In the genomic region with DNA sequence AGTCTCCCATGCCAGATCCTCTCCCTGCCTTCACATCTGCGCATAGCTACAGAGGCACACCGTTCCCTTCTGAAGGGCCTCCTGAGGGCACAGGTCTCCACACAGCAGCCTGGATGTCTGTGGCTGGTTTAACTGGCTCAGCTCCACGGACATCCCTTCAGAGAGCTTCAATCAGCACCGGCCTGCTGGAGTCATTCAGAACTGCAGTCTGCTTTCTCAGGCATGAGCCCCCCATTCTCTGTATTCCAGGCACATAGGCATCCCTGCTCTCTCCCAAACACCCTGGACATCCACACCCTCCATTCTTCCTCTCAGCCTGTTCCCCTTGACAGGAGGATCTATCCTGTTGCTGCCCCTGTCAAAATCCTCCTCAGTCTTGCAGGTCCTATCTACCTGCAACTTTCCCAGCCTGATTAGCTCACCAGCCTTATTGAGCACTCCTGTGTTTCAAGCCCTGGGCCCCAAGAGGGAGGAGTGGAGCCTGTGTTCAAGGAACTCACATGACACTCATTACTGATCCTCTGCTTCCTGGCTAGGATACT, we compare ENCODE assay signal across 13 cellular contexts. TPM values are rescaled to one million over a fixed set of nuclear protein-coding genes. Genes with fewer than 3 reads are reported as not detected.
DNase-seq lines count a peak whose midpoint lies in the region; ATAC-seq and TF ChIP-seq lines count a peak whose summit lies in the region.
"Had no signal": no experiment of that assay in that cellular context is flagged by ENCODE, and none has a peak within 500 bp of the region (broad histone marks: within the 10 kb centered on the region; RNA-seq: fewer than 3 reads in every experiment).

No MANE protein-coding gene starts in this region.

- H4K8ac ChIP-seq in mesendoderm (ENCODE audit: low read depth, low read length): no peak overlapping the region

- H3K18ac ChIP-seq in mesendoderm (ENCODE audit: low read length): no peak overlapping the region

- H3K27me3 ChIP-seq in A673 (replicated peaks; ENCODE audit: insufficient read depth, low read depth, low read length, poor library complexity) (no peaks in the 10 kb centered on the region), mesendoderm (ENCODE audit: insufficient read depth, low read length, poor library complexity) (no peaks in the 10 kb centered on the region)
- H3K27me3 ChIP-seq: thyroid gland had no signal

- H2BK5ac ChIP-seq in mesendoderm (ENCODE audit: low read length): no peak overlapping the region

- H3K27ac ChIP-seq in A673 (ENCODE audit: low read depth, low read length, poor library complexity, severe bottlenecking) (no peak overlapping the region), HEK293 (ENCODE audit: extremely low read depth, low read depth, low read length) (no peak overlapping the region), mesendoderm (ENCODE audit: low read depth, low read length) (no peak overlapping the region)
- H3K27ac ChIP-seq: prostate gland, thyroid gland had no signal

- no peak overlapping the region for H4K5ac ChIP-seq in mesendoderm (ENCODE audit: low read length)

- CTCF ChIA-PET in A673 (lab: Charles Lee): interaction anchor here (0.5 to 1.8 kb wide), 4 partner anchors 8 to 42 kb away, joined by 3 to 13 read pairs (median 6); no protein-coding TSS in a partner anchor
- CTCF ChIA-PET in HEK293 (lab: Yijun Ruan, JAX): interaction anchor here (0.7 to 5.5 kb wide), 24 partner anchors 8 to 475 kb away, joined by 3 to 93 read pairs (median 7); a partner anchor contains a TSS

- H3K9ac ChIP-seq in mesendoderm (ENCODE audit: low read length): no peak overlapping the region

- no peak overlapping the region for H3K4ac ChIP-seq in mesendoderm (ENCODE audit: low read depth, low read length)

- WGBS in mesendoderm (ENCODE audit: extremely low coverage, insufficient coverage, low lambda C conversion rate): no CpG with 5 or more reads among the region's 4 CpGs

- H3K4me1 ChIP-seq in A673 (ENCODE audit: insufficient read depth, low read length, poor library complexity, severe bottlenecking) (no peaks in the 10 kb centered on the region), HEK293 (ENCODE audit: control insufficient read depth, insufficient read depth, low read length) (no peaks in the 10 kb centered on the region), mesendoderm (ENCODE audit: control insufficient read depth, low read depth, low read length) (peaks cover 11% of the 10 kb centered on the region)
- H3K4me1 ChIP-seq: prostate gland had no signal

- H3K36me3 ChIP-seq in A673 (ENCODE audit: insufficient read depth, low read length, poor library complexity, severe bottlenecking): no peaks in the 10 kb centered on the region
- no peaks in the 10 kb centered on the region for H3K36me3 ChIP-seq in HEK293 (ENCODE audit: control insufficient read depth in 2 of 2, insufficient read depth in 1 of 2, low read length in 2 of 2)
- H3K36me3 ChIP-seq in mesendoderm (ENCODE audit: control insufficient read depth, insufficient read depth, low read length): no peaks in the 10 kb centered on the region
- H3K36me3 ChIP-seq: prostate gland, thyroid gland had no signal

- peaks cover 0 to 4% (median 0%) of the 10 kb centered on the region in 5 experiments for H3K9me3 Mint-ChIP-seq in brain
- H3K9me3 Mint-ChIP-seq: activated naive CD8-positive, alpha-beta T cell treated with anti-CD3 and anti-CD28 coated beads, Interleukin-2, amount 10 ng/mL, durations not matched to agents 7 days and 5 days had no signal

- H3K27ac Mint-ChIP-seq in brain: peak overlapping the region; percentile 45 to 94 (median 82)
- H3K27ac Mint-ChIP-seq: activated naive CD8-positive, alpha-beta T cell treated with anti-CD3 and anti-CD28 coated beads, Interleukin-2, amount 10 ng/mL, durations not matched to agents 7 days and 5 days had no signal

- no TSS peak for BruUV-seq in A673 (replicated peaks; lab: Mats Ljungman, UMichigan)

- no peaks in the 10 kb centered on the region for H3K36me3 Mint-ChIP-seq in brain
- H3K36me3 Mint-ChIP-seq: activated naive CD8-positive, alpha-beta T cell treated with anti-CD3 and anti-CD28 coated beads, Interleukin-2, amount 10 ng/mL, durations not matched to agents 7 days and 5 days; T-cell had no signal

- H3K4me1 Mint-ChIP-seq in brain: peaks cover 28% of the 10 kb centered on the region

- no peak overlapping the region for H2AK5ac ChIP-seq in mesendoderm (ENCODE audit: low read length)

- no peak overlapping the region for H2BK120ac ChIP-seq in mesendoderm (ENCODE audit: low read depth, low read length)

- H3K4me3 Mint-ChIP-seq in brain: peak overlapping the region in 3 of 5 experiments; percentile 17 to 53 (median 22)
- H3K4me3 Mint-ChIP-seq: activated naive CD8-positive, alpha-beta T cell treated with anti-CD3 and anti-CD28 coated beads, Interleukin-2, amount 10 ng/mL, durations not matched to agents 7 days and 5 days had no signal

- H2BK15ac ChIP-seq in mesendoderm (replicated peaks; ENCODE audit: low read depth): no peak overlapping the region

- POLR2A ChIA-PET in A673 (lab: Charles Lee; ENCODE audit: low non-redundant PET) (no interaction called here), HEK293 (lab: Yijun Ruan, JAX) (no interaction called here)

- no peaks in the 10 kb centered on the region for H3K9me3 ChIP-seq in A673 (ENCODE audit: low read depth, low read length, poor library complexity, severe bottlenecking)
- no peaks in the 10 kb centered on the region for H3K9me3 ChIP-seq in HEK293 (ENCODE audit: control insufficient read depth, insufficient read depth, low read depth, low read length)
- H3K9me3 ChIP-seq: prostate gland, thyroid gland had no signal

- H3K23ac ChIP-seq in mesendoderm (ENCODE audit: low read length): no peak overlapping the region

- no peak overlapping the region for H3K4me2 ChIP-seq in mesendoderm (ENCODE audit: low read length)

- H3K56ac ChIP-seq in mesendoderm (ENCODE audit: low read length): no peak overlapping the region

- H3K79me2 ChIP-seq in mesendoderm (ENCODE audit: control insufficient read depth, insufficient read depth, low read length): no peaks in the 10 kb centered on the region

- no peaks in the 10 kb centered on the region for H3K79me1 ChIP-seq in mesendoderm (ENCODE audit: low read length)

- intact Hi-C loops in A673 (cut with micrococcal nuclease; ENCODE audit: unreplicated experiment): loop anchor here (5.0 kb wide), 1 partner anchor 294 kb away; no protein-coding TSS in a partner anchor

- TF ChIP-seq CTCF in A673 (conservative IDR thresholded peaks at IDR 0.05; ENCODE audit: low read depth, low read length): no peak
- TF ChIP-seq CTCF in HEK293 (tag by site-specific recombination; IDR thresholded peaks at IDR 0.05): peak; percentile 30; the same call in 1 of the 2 replicates
- no peak for TF ChIP-seq CTCF in brain (conservative IDR thresholded peaks at IDR 0.05)

- H3K4me3 ChIP-seq in A673 (ENCODE audit: low read depth, low read length, poor library complexity, severe bottlenecking): no peak overlapping the region
- no peak overlapping the region for H3K4me3 ChIP-seq in HEK293 (ENCODE audit: low read depth, low read length)
- H3K4me3 ChIP-seq in mesendoderm (ENCODE audit: low read length): no peak overlapping the region
- H3K4me3 ChIP-seq: prostate gland, thyroid gland had no signal

- ATAC-seq in HG02571 (IDR thresholded peaks at IDR 0.05; ENCODE audit: unreplicated experiment) (no peak), GM19023 (IDR thresholded peaks at IDR 0.05; ENCODE audit: unreplicated experiment) (no peak)
- ATAC-seq: T-cell had no signal

- DNase-seq in A673 (ENCODE audit: low spot score) (peak; percentile 7), mesendoderm (peak; percentile 68), NCI-H2029 (lab: John Stamatoyannopoulos, UW) (no peak), T-helper 9 cell (no peak)
- DNase-seq: activated naive CD8-positive, alpha-beta T cell treated with anti-CD3 and anti-CD28 coated beads, Interleukin-2, amount 10 ng/mL, durations not matched to agents 7 days and 5 days; NCI-H1092; T-cell; thyroid gland had no signal

- H3K27me3 Mint-ChIP-seq in brain: peaks cover 5% of the 10 kb centered on the region
- H3K27me3 Mint-ChIP-seq: T-cell had no signal

TF ChIP-seq in HEK293, 187 proteins besides CTCF, POLR2A, EP300 and RAD21:
- TF ChIP-seq ZNF664 (tag by site-specific recombination; IDR thresholded peaks at IDR 0.05) (no peak), ZBTB17 (tag by site-specific recombination; IDR thresholded peaks at IDR 0.05) (peak; percentile 67)
TF ChIP-seq in HEK293: peak in this region for 1.

RNA-seq across cellular contexts. Expression of a gene that starts 2.9 kb away (rescaled TPM):
- 0.83 and 1.2 TPM in 2 replicates for total RNA-seq in A673 (2021)
- 0.25 TPM for polyA plus RNA-seq in brain (ENCODE audit: insufficient read depth, low read depth, low replicate concordance)
- polyA plus RNA-seq in mesendoderm (2013, experiment 1 of 2): 0.90 TPM
- 0.87 TPM for polyA plus RNA-seq in mesendoderm (2013, experiment 2 of 2)
- total RNA-seq: thyroid gland had no signal

RNA-seq across cellular contexts. Expression of a gene that starts 54.6 kb away (rescaled TPM):
- 0.22 TPM in 1 of 2 replicates, not detected in the other for total RNA-seq in A673 (2021)
- 39.2 TPM for polyA plus RNA-seq in brain (ENCODE audit: insufficient read depth, low read depth, low replicate concordance)
- 2.1 TPM for polyA plus RNA-seq in mesendoderm (2013, experiment 1 of 2)
- polyA plus RNA-seq in mesendoderm (2013, experiment 2 of 2): 2.1 TPM
- total RNA-seq: activated naive CD8-positive, alpha-beta T cell treated with anti-CD3 and anti-CD28 coated beads, Interleukin-2, amount 10 ng/mL, durations not matched to agents 7 days and 5 days had no signal

Comparison
In these comparisons a context has a peak if more than half of its experiments do, and no peak if none do; other contexts are left out.
1. DNase-seq: peak in A673 (single experiment) and mesendoderm (single experiment); none in NCI-H2029 (single experiment) and T-helper 9 cell (single experiment).